ENCODE assay signal across 15 cellular contexts in the genomic region with DNA sequence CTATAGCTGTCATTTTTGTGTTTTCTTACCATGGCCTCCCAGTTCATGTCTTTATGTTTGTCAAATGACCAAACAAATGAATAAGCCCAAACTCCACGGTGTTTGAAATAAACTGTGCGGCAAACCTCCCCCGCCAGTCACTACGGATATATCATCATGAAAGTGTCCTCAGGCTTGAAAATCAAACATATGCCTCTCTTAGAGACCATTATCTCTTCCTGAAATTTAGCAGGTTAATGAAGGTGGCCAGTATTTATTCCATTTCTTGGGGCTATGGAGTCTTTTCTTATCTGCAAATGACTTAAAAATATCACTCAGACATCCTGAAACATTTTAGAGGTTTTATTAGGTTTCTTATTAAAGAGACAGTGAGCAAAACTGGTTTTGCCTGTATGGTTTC.
DNase-seq lines count a peak whose midpoint lies in the region; ATAC-seq and TF ChIP-seq lines count a peak whose summit lies in the region.
"Had no signal": no experiment of that assay in that cellular context is flagged by ENCODE, and none has a peak within 500 bp of the region (broad histone marks: within the 10 kb centered on the region; RNA-seq: fewer than 3 reads in every experiment).

No MANE protein-coding gene starts in this region.

- peaks cover 47% of the 10 kb centered on the region for H3K4me1 Mint-ChIP-seq in mesothelial cell of epicardium
- H3K4me1 Mint-ChIP-seq in type B pancreatic cell (ENCODE audit: unreplicated experiment): peaks cover 51% of the 10 kb centered on the region
- H3K4me1 Mint-ChIP-seq: CD4-positive, CD25-positive, alpha-beta regulatory T cell had no signal

- H3K4me3 Mint-ChIP-seq in mesothelial cell of epicardium (no peak overlapping the region), type B pancreatic cell (peak overlapping the region; percentile 14)
- H3K4me3 Mint-ChIP-seq: CD4-positive, CD25-positive, alpha-beta regulatory T cell had no signal

- peaks cover 3% of the 10 kb centered on the region for H3K9me3 Mint-ChIP-seq in mesothelial cell of epicardium
- no peaks in the 10 kb centered on the region for H3K9me3 Mint-ChIP-seq in type B pancreatic cell

- H3K27me3 ChIP-seq in tibial artery: no peaks in the 10 kb centered on the region
- no peaks in the 10 kb centered on the region for H3K27me3 ChIP-seq in tibial nerve

- H3K27ac Mint-ChIP-seq in mesothelial cell of epicardium: peak overlapping the region; percentile 91
- peak overlapping the region; percentile 19 for H3K27ac Mint-ChIP-seq in type B pancreatic cell
- H3K27ac Mint-ChIP-seq: CD4-positive, CD25-positive, alpha-beta regulatory T cell had no signal

- H3K36me3 Mint-ChIP-seq in mesothelial cell of epicardium (no peaks in the 10 kb centered on the region), type B pancreatic cell (peaks cover 4% of the 10 kb centered on the region)
- H3K36me3 Mint-ChIP-seq: CD4-positive, CD25-positive, alpha-beta regulatory T cell had no signal

- H3K36me3 ChIP-seq in tibial artery: no peaks in the 10 kb centered on the region
- no peaks in the 10 kb centered on the region for H3K36me3 ChIP-seq in tibial nerve

- H3K27ac ChIP-seq in tibial artery: no peak overlapping the region
- H3K27ac ChIP-seq in tibial nerve: no peak overlapping the region
- H3K27ac ChIP-seq: 22Rv1, GM23248, HL-60 had no signal

- WGBS in tibial nerve, 2 donors: 82 to 87% methylated on average over 4 of the region's 4 CpGs

- H3K27me3 Mint-ChIP-seq in mesothelial cell of epicardium (ENCODE audit: low read depth) (peaks cover 4% of the 10 kb centered on the region), type B pancreatic cell (peaks cover 22% of the 10 kb centered on the region)
- H3K27me3 Mint-ChIP-seq: CD4-positive, CD25-positive, alpha-beta regulatory T cell had no signal

- TF ChIP-seq POLR2A in tibial nerve (IDR thresholded peaks at IDR 0.05): no peak

- TF ChIP-seq CTCF in mesothelial cell of epicardium (IDR thresholded peaks at IDR 0.05; ENCODE audit: unreplicated experiment) (no peak), type B pancreatic cell (conservative IDR thresholded peaks at IDR 0.05) (no peak), tibial artery (IDR thresholded peaks at IDR 0.05) (no peak), tibial nerve (IDR thresholded peaks at IDR 0.05) (no peak)

- H3K4me1 ChIP-seq in tibial artery (no peaks in the 10 kb centered on the region), tibial nerve (peaks cover 0 to 21% (median 0%) of the 10 kb centered on the region in 4 donors)

- intact Hi-C loops in tibial artery (cut with DNase I; ENCODE audit: low total_unique reads): no loop called here

- DNase-seq in NCI-H748 (lab: John Stamatoyannopoulos, UW; ENCODE audit: unreplicated experiment) (peak; percentile 10), NCI-H748 treated with DMSO at 0.1 percent for 48 hours (lab: John Stamatoyannopoulos, UW) (no peak), mesothelial cell of epicardium (ENCODE audit: low spot score in 2 of 2, unreplicated experiment in 2 of 2) (no peak), type B pancreatic cell (ENCODE audit: extremely low spot score, unreplicated experiment) (no peak), HuH-7 (ENCODE audit: low spot score) (no peak), tibial artery (no peak), tibial nerve (ENCODE audit: low spot score in 2 of 2) (no peak)
- DNase-seq: CD4-positive, CD25-positive, alpha-beta regulatory T cell; DMS53; GF-D8; GM23248; H7 had no signal

- no peak for TF ChIP-seq EP300 in tibial nerve (IDR thresholded peaks at IDR 0.05)

- H3K4me3 ChIP-seq in tibial artery: no peak overlapping the region
- no peak overlapping the region for H3K4me3 ChIP-seq in tibial nerve
- H3K4me3 ChIP-seq: GM23248 had no signal

- no peak for ATAC-seq in SK-N-SH treated with all-trans-retinoic acid at 6 μM for 48 hours

- no peaks in the 10 kb centered on the region for H3K9me3 ChIP-seq in tibial artery
- H3K9me3 ChIP-seq in tibial nerve: no peaks in the 10 kb centered on the region

TF ChIP-seq in SK-N-SH treated with all-trans-retinoic acid at 6 μM for 48 hours, 23 proteins besides CTCF, POLR2A, EP300 and RAD21:
- no peak for TF ChIP-seq TOX (CRISPR knock-in tag; IDR thresholded peaks at IDR 0.05; ENCODE audit: borderline replicate concordance)
- TF ChIP-seq, protein P1, sequence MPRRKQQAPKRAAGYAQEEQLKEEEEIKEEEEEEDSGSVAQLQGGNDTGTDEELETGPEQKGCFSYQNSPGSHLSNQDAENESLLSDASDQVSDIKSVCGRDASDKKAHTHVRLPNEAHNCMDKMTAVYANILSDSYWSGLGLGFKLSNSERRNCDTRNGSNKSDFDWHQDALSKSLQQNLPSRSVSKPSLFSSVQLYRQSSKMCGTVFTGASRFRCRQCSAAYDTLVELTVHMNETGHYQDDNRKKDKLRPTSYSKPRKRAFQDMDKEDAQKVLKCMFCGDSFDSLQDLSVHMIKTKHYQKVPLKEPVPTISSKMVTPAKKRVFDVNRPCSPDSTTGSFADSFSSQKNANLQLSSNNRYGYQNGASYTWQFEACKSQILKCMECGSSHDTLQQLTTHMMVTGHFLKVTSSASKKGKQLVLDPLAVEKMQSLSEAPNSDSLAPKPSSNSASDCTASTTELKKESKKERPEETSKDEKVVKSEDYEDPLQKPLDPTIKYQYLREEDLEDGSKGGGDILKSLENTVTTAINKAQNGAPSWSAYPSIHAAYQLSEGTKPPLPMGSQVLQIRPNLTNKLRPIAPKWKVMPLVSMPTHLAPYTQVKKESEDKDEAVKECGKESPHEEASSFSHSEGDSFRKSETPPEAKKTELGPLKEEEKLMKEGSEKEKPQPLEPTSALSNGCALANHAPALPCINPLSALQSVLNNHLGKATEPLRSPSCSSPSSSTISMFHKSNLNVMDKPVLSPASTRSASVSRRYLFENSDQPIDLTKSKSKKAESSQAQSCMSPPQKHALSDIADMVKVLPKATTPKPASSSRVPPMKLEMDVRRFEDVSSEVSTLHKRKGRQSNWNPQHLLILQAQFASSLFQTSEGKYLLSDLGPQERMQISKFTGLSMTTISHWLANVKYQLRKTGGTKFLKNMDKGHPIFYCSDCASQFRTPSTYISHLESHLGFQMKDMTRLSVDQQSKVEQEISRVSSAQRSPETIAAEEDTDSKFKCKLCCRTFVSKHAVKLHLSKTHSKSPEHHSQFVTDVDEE (CRISPR knock-in tag; IDR thresholded peaks at IDR 0.05): 0 out of 2 replicates have a peak, but pooled peaks have one; percentile 37
- peak; percentile 65; the same call in 1 of the 2 replicates for TF ChIP-seq TCF4 (CRISPR knock-in tag; IDR thresholded peaks at IDR 0.05; ENCODE audit: borderline replicate concordance)
- TF ChIP-seq ARNTL (CRISPR knock-in tag; IDR thresholded peaks at IDR 0.05; ENCODE audit: borderline replicate concordance, low read depth): no peak
TF ChIP-seq in SK-N-SH treated with all-trans-retinoic acid at 6 μM for 48 hours: peak in this region for 2.
